In genomic region chr16:1272453-1273198, GRCh38 we compare ENCODE assay signal across 1 cellular context.
TF ChIP-seq lines count a peak whose summit lies in the region.

No MANE protein-coding gene starts in this region.

TF ChIP-seq in H1, 55 proteins besides CTCF, POLR2A, EP300 and RAD21:
- TF ChIP-seq TCF12 (IDR thresholded peaks at IDR 0.05; ENCODE audit: low read depth, low read length): no peak
- no peak for TF ChIP-seq NANOG (IDR thresholded peaks at IDR 0.05; ENCODE audit: insufficient read depth, low read depth, low read length, poor library complexity, severe bottlenecking)
- TF ChIP-seq CTBP2 (IDR thresholded peaks at IDR 0.05; ENCODE audit: borderline replicate concordance, insufficient read depth, insufficient read length, low read length): no peak
- TF ChIP-seq CEBPB (IDR thresholded peaks at IDR 0.05; ENCODE audit: low read depth, low read length): no peak
- no peak for TF ChIP-seq BACH1 (IDR thresholded peaks at IDR 0.05; ENCODE audit: low read length)
- no peak for TF ChIP-seq CBX8 (IDR thresholded peaks at IDR 0.05; ENCODE audit: borderline replicate concordance, low read depth, low read length)
- no peak for TF ChIP-seq SUZ12 (IDR thresholded peaks at IDR 0.05; ENCODE audit: low read length)
- no peak for TF ChIP-seq SAP30 (IDR thresholded peaks at IDR 0.05; ENCODE audit: insufficient read depth, insufficient replicate concordance, low read length)
- TF ChIP-seq RXRA (IDR thresholded peaks at IDR 0.05; ENCODE audit: insufficient read depth, low read depth, low read length): no peak
- no peak for TF ChIP-seq RNF2 (IDR thresholded peaks at IDR 0.05; ENCODE audit: borderline replicate concordance, low read depth, low read length, missing control alignments, poor library complexity, severe bottlenecking)
- no peak for TF ChIP-seq SIN3A (conservative IDR thresholded peaks at IDR 0.05 in 1 of 2, IDR thresholded peaks at IDR 0.05 in 1 of 2; ENCODE audit: low read depth in 1 of 2, low read length in 2 of 2)
- TF ChIP-seq RBBP5 (IDR thresholded peaks at IDR 0.05; ENCODE audit: borderline replicate concordance, low read depth, low read length): no peak
- no peak for TF ChIP-seq SIX5 (IDR thresholded peaks at IDR 0.05; ENCODE audit: low read depth, low read length)
- TF ChIP-seq HDAC6 (IDR thresholded peaks at IDR 0.05; ENCODE audit: low read depth, low read length): no peak
- TF ChIP-seq TBP (IDR thresholded peaks at IDR 0.05; ENCODE audit: low read depth, low read length): no peak
- no peak for TF ChIP-seq BCL11A (IDR thresholded peaks at IDR 0.05; ENCODE audit: low read depth in 2 of 2, low read length in 2 of 2)
- no peak for TF ChIP-seq BRCA1 (IDR thresholded peaks at IDR 0.05; ENCODE audit: low read depth, low read length)
- no peak for TF ChIP-seq SP1 (IDR thresholded peaks at IDR 0.05; ENCODE audit: low read depth, low read length)
- TF ChIP-seq GTF2F1 (IDR thresholded peaks at IDR 0.05; ENCODE audit: borderline replicate concordance, low read depth, low read length): no peak
